ENCODE assay signal across 1 cellular context in genomic region chr10:5663692-5664427, GRCh38.
TF ChIP-seq lines count a peak whose summit lies in the region.

No MANE protein-coding gene starts in this region.

TF ChIP-seq in GM23338, 12 proteins besides CTCF, POLR2A, EP300 and RAD21 (continued from another document):
- TF ChIP-seq ZNF462 (CRISPR knock-in tag; IDR thresholded peaks at IDR 0.05) (no peak), CREB1 (CRISPR knock-in tag; IDR thresholded peaks at IDR 0.05; ENCODE audit: low read depth) (no peak), REST (IDR thresholded peaks at IDR 0.05; ENCODE audit: unreplicated experiment) (no peak), STAT1 (IDR thresholded peaks at IDR 0.05; ENCODE audit: unreplicated experiment) (no peak), POLR2AphosphoS5 (IDR thresholded peaks at IDR 0.05; ENCODE audit: low read depth) (no peak), ZNF331 (CRISPR knock-in tag; IDR thresholded peaks at IDR 0.05; ENCODE audit: low read depth) (no peak)
